Comparison of ENCODE assay signal across 22 cellular contexts in genomic region chr3:120025520-120025919, GRCh38.
DNase-seq lines count a peak whose midpoint lies in the region; ATAC-seq and TF ChIP-seq lines count a peak whose summit lies in the region.
"Had no signal": no experiment of that assay in that cellular context is flagged by ENCODE, and none has a peak within 500 bp of the region (broad histone marks: within the 10 kb centered on the region; RNA-seq: fewer than 3 reads in every experiment).

No MANE protein-coding gene starts in this region.

- peak overlapping the region; percentile 38 for H3K4me2 ChIP-seq in PC-3 (ENCODE audit: low read length)
- H3K4me2 ChIP-seq: GM23338 had no signal

- in situ Hi-C loops in astrocyte of the spinal cord (cut with HindIII; ENCODE audit: low sequenced_read_pairs): no loop called here

- peak; percentile 87 to 94 for ATAC-seq in activated T-cell treated with anti-CD3 and anti-CD28 coated beads, Interleukin-2, amount 50 U/mL, for 72 hours (replicated peaks in 1 of 2)
- ATAC-seq in PC-3 (peak; percentile 83), GM18517 (IDR thresholded peaks at IDR 0.05; ENCODE audit: unreplicated experiment) (no peak), HG03280 (IDR thresholded peaks at IDR 0.05; ENCODE audit: unreplicated experiment) (no peak)
- ATAC-seq: GM23338, right lobe of liver had no signal

- no TSS peak for BruUV-seq in PC-3 (replicated peaks; lab: Mats Ljungman, UMichigan)

- peaks cover 74% of the 10 kb centered on the region for H4K20me1 ChIP-seq in PC-3 (ENCODE audit: low read length)

- peaks cover 13% of the 10 kb centered on the region for H3K4me1 ChIP-seq in PC-3 (ENCODE audit: insufficient read depth, low read length)

- no peaks in the 10 kb centered on the region for H3F3A ChIP-seq in PC-3 (ENCODE audit: low read length, unreplicated experiment)

- peak overlapping the region in 1 of 2 donors; percentile 59 for H3K4me3 Mint-ChIP-seq in activated T-cell treated with anti-CD3 and anti-CD28 coated beads, Interleukin-2, amount 50 U/mL, for 72 hours
- H3K4me3 Mint-ChIP-seq in osteocyte (ENCODE audit: unreplicated experiment): no peak overlapping the region
- H3K4me3 Mint-ChIP-seq: GM23338 had no signal

- H3K27me3 ChIP-seq in PC-3 (ENCODE audit: low read length): no peaks in the 10 kb centered on the region
- H3K27me3 ChIP-seq: brain microvascular endothelial cell, esophagus squamous epithelium, MG63, neutrophil, right lobe of liver, suprapubic skin had no signal

- peak overlapping the region; percentile 3; the same call in 1 of the 2 replicates for H3K4me3 ChIP-seq in PC-3 (ENCODE audit: low read length)
- no peak overlapping the region for H3K4me3 ChIP-seq in astrocyte of the spinal cord (ENCODE audit: low read depth, low read length)
- H3K4me3 ChIP-seq: esophagus squamous epithelium, GM23338, MG63, right lobe of liver, suprapubic skin had no signal

- H3K36me3 Mint-ChIP-seq in activated T-cell treated with anti-CD3 and anti-CD28 coated beads, Interleukin-2, amount 50 U/mL, for 72 hours (ENCODE audit: insufficient read depth in 2 of 2): peaks cover 0 to 2% of the 10 kb centered on the region in 2 donors
- peaks cover 2% of the 10 kb centered on the region for H3K36me3 Mint-ChIP-seq in osteocyte (ENCODE audit: unreplicated experiment)
- H3K36me3 Mint-ChIP-seq: immature natural killer cell had no signal

- no peaks in the 10 kb centered on the region for H3K9me3 Mint-ChIP-seq in activated T-cell treated with anti-CD3 and anti-CD28 coated beads, Interleukin-2, amount 50 U/mL, for 72 hours
- H3K9me3 Mint-ChIP-seq in osteocyte (ENCODE audit: unreplicated experiment): peaks cover 6% of the 10 kb centered on the region
- H3K9me3 Mint-ChIP-seq: activated T-helper 2 cell treated with anti-CD3 and anti-CD28 coated beads, Interferon-gamma antibody, Interleukin-2, Interleukin-4, amounts not matched to agents 10 μg/mL and 5 μg/mL and 100 μg/mL, durations not matched to agents 14 hours and 24 hours and 36 hours; GM23338; immature natural killer cell had no signal

- POLR2A ChIA-PET in PC-3 (lab: Charles Lee; ENCODE audit: unreplicated experiment): no interaction called here

- H3K79me2 ChIP-seq in PC-3 (ENCODE audit: low read length): peaks cover 97% of the 10 kb centered on the region

- H2AFZ ChIP-seq in PC-3 (ENCODE audit: low read length): no peak overlapping the region
- H2AFZ ChIP-seq: GM23338 had no signal

- CTCF ChIA-PET in PC-3 (lab: Charles Lee): interaction anchor here (1.0 kb wide), 1 partner anchor 134 kb away, joined by 3 read pairs; no protein-coding TSS in a partner anchor

- peak overlapping the region; percentile 36 for H3K27ac Mint-ChIP-seq in activated T-cell treated with anti-CD3 and anti-CD28 coated beads, Interleukin-2, amount 50 U/mL, for 72 hours
- H3K27ac Mint-ChIP-seq in osteocyte (ENCODE audit: unreplicated experiment): peak overlapping the region; percentile 32
- H3K27ac Mint-ChIP-seq: activated T-helper 2 cell treated with anti-CD3 and anti-CD28 coated beads, Interferon-gamma antibody, Interleukin-2, Interleukin-4, amounts not matched to agents 10 μg/mL and 5 μg/mL and 100 μg/mL, durations not matched to agents 14 hours and 24 hours and 36 hours; GM23338 had no signal

- H3K4me1 Mint-ChIP-seq in activated T-cell treated with anti-CD3 and anti-CD28 coated beads, Interleukin-2, amount 50 U/mL, for 72 hours (ENCODE audit: low read depth): peaks cover 67% of the 10 kb centered on the region
- peaks cover 46% of the 10 kb centered on the region for H3K4me1 Mint-ChIP-seq in osteocyte (ENCODE audit: unreplicated experiment)

- H3K27me3 Mint-ChIP-seq in activated T-cell treated with anti-CD3 and anti-CD28 coated beads, Interleukin-2, amount 50 U/mL, for 72 hours (ENCODE audit: low read depth): no peaks in the 10 kb centered on the region
- H3K27me3 Mint-ChIP-seq in osteocyte (ENCODE audit: unreplicated experiment): no peaks in the 10 kb centered on the region

- TF ChIP-seq CTCF in PC-3 (conservative IDR thresholded peaks at IDR 0.05; ENCODE audit: low read depth, low read length): no peak
- no peak for TF ChIP-seq CTCF in astrocyte of the spinal cord (IDR thresholded peaks at IDR 0.05; ENCODE audit: low read depth, low read length)
- no peak for TF ChIP-seq CTCF in osteocyte (IDR thresholded peaks at IDR 0.05)

- peak; percentile 8 to 26 for DNase-seq in activated T-cell treated with anti-CD3 and anti-CD28 coated beads, Interleukin-2, amount 50 U/mL, for 72 hours
- DNase-seq in activated T-cell treated with anti-CD3 and anti-CD28 coated beads, Interleukin-2, amount 50 U/mL, for 1 hour: no peak
- DNase-seq in PC-3 (peak; percentile 71), astrocyte of the spinal cord (ENCODE audit: low read depth, low spot score) (peak; percentile 15), osteocyte (ENCODE audit: extremely low spot score, unreplicated experiment) (no peak), NCI-H2081 treated with DMSO at 0.1 percent for 48 hours (lab: John Stamatoyannopoulos, UW) (no peak)
- DNase-seq: brain microvascular endothelial cell, esophagus squamous epithelium, head of caudate nucleus, immature natural killer cell, mesendoderm, MG63, NCI-H1694 treated with DMSO at 0.1 percent for 48 hours, NCI-H446, right lobe of liver, SHP77 had no signal

- H3K9ac ChIP-seq in PC-3 (ENCODE audit: low read length): no peak overlapping the region

- H3K9me2 ChIP-seq in PC-3 (replicated peaks; ENCODE audit: low read length): no peaks in the 10 kb centered on the region

- peak overlapping the region; percentile 9 for H3K27ac ChIP-seq in PC-3 (ENCODE audit: low read length)
- H3K27ac ChIP-seq: brain microvascular endothelial cell, esophagus squamous epithelium, neutrophil, right lobe of liver, suprapubic skin had no signal

- no peaks in the 10 kb centered on the region for H3K9me3 ChIP-seq in PC-3 (ENCODE audit: low read length)
- H3K9me3 ChIP-seq: esophagus squamous epithelium, MG63, neutrophil, right lobe of liver, suprapubic skin had no signal

- intact Hi-C loops in PC-3 (cut with micrococcal nuclease): loop anchor here (5.0 kb wide), 1 partner anchor 133 kb away; no protein-coding TSS in a partner anchor

- no peaks in the 10 kb centered on the region for H3K36me3 ChIP-seq in PC-3 (ENCODE audit: low read depth, low read length)
- H3K36me3 ChIP-seq: brain microvascular endothelial cell, esophagus squamous epithelium, MG63, neutrophil, right lobe of liver, suprapubic skin had no signal

Comparison
In these comparisons a context has a peak if more than half of its experiments do, and no peak if none do; other contexts are left out.
1. DNase-seq: peak in activated T-cell treated with anti-CD3 and anti-CD28 coated beads, Interleukin-2, amount 50 U/mL, for 72 hours (2 of 2), PC-3 (single experiment) and astrocyte of the spinal cord (single experiment); none in activated T-cell treated with anti-CD3 and anti-CD28 coated beads, Interleukin-2, amount 50 U/mL, for 1 hour (single experiment), osteocyte (single experiment) and NCI-H2081 treated with DMSO at 0.1 percent for 48 hours (single experiment).
2. ATAC-seq: peak in activated T-cell treated with anti-CD3 and anti-CD28 coated beads, Interleukin-2, amount 50 U/mL, for 72 hours (2 of 2) and PC-3 (single experiment); none in GM18517 (single experiment) and HG03280 (single experiment).